In the genomic region with DNA sequence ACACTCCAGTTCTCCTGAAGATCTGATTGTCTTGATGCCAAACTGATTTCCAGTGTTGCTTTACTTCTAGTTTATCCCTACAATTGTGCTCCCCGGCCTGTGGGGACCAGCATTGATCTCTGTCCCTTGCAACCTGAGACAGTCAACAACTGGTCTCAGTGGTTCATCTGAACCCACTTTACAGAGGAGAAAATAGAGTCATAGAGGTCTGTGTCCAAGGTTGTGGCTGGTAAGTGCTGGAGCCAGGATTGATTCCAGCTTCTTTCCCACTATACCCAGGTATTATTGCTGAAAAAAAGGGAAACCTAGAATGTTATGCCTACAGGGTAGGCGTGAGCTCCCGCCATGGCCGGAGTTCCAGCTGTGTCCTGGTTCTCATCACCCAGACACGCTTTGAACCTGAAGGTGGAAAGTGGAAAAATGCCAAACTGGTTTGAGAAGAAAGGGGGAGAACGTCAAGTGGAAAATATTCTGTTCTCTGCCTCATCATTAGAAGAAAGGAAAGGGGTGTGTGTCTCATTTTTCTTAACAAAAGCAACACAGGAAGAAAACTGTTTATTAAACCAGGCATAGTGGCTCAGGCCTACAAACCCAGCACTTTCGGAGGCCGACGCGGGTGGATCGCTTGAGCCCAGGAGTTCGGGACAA, we compare ENCODE assay signal across 15 cellular contexts.
A peak's percentile ranks its signal among the peaks of the same experiment; 100 is the strongest.
DNase-seq lines count a peak whose midpoint lies in the region; FAIRE-seq and TF ChIP-seq lines count a peak whose summit lies in the region.
"Had no signal": no experiment of that assay in that cellular context is flagged by ENCODE, and none has a peak within 500 bp of the region (broad histone marks: within the 10 kb centered on the region; RNA-seq: fewer than 3 reads in every experiment).

No MANE protein-coding gene starts in this region.

- peaks cover 30% of the 10 kb centered on the region for H3K4me1 Mint-ChIP-seq in activated CD4-positive, alpha-beta T cell treated with anti-CD3 and anti-CD28 coated beads, Interleukin-2, amount 10 ng/mL, durations not matched to agents 24 days and 14 days
- peaks cover 30% of the 10 kb centered on the region for H3K4me1 Mint-ChIP-seq in activated CD4-positive, alpha-beta memory T cell treated with anti-CD3 and anti-CD28 coated beads, Interleukin-2, amount 10 ng/mL, durations not matched to agents 7 days and 5 days

- BruUV-seq in endothelial cell of umbilical vein (replicated peaks; lab: Mats Ljungman, UMichigan) = no TSS peak

- peaks cover 6% of the 10 kb centered on the region for H3K27me3 Mint-ChIP-seq in activated CD4-positive, alpha-beta T cell treated with anti-CD3 and anti-CD28 coated beads, Interleukin-2, amount 10 ng/mL, durations not matched to agents 24 days and 14 days
- peaks cover 8% of the 10 kb centered on the region for H3K27me3 Mint-ChIP-seq in activated CD4-positive, alpha-beta memory T cell treated with anti-CD3 and anti-CD28 coated beads, Interleukin-2, amount 10 ng/mL, durations not matched to agents 7 days and 5 days

- POLR2A ChIA-PET in activated CD4-positive, alpha-beta memory T cell treated with anti-CD3 and anti-CD28 coated beads, Interleukin-2, amount 10 ng/mL, durations not matched to agents 7 days and 5 days (lab: Charles Lee) = interaction anchor here (1.2 to 1.8 kb wide), 3 partner anchors 65 to 83 kb away, joined by 3 to 5 read pairs (median 3); no protein-coding TSS in a partner anchor
- POLR2A ChIA-PET in endothelial cell of umbilical vein (lab: Charles Lee) = no interaction called here
- POLR2A ChIA-PET in RWPE1 (lab: Yijun Ruan, JAX; ENCODE audit: low non-redundant PET) = no interaction called here

- H4K20me1 ChIP-seq in endothelial cell of umbilical vein (replicated peaks; ENCODE audit: control insufficient read depth, extremely low read depth, insufficient read depth, low read length) = no peaks in the 10 kb centered on the region

- intact Hi-C loops in activated CD4-positive, alpha-beta T cell treated with anti-CD3 and anti-CD28 coated beads, Interleukin-2, amount 10 ng/mL, durations not matched to agents 24 days and 14 days (cut with micrococcal nuclease) = loop anchor here (1.0 to 5.0 kb wide), 3 partner anchors 29 to 60 kb away; partner anchors contain the start of gene ITPKB
- intact Hi-C loops in endothelial cell of umbilical vein (cut with micrococcal nuclease) = loop anchor here (1.0 kb wide), 1 partner anchor 16 kb away; no protein-coding TSS in a partner anchor

- no peak for DNase-seq in activated CD4-positive, alpha-beta T cell treated with anti-CD3 and anti-CD28 coated beads, Interleukin-2, amount 10 ng/mL, durations not matched to agents 24 days and 14 days
- DNase-seq in activated CD4-positive, alpha-beta T cell treated with anti-CD3 and anti-CD28 coated beads, Interleukin-2, amount 50 U/mL, for 1 hour = no peak
- no peak for DNase-seq in activated CD4-positive, alpha-beta memory T cell treated with anti-CD3 and anti-CD28 coated beads, Interleukin-2, amount 10 ng/mL, durations not matched to agents 7 days and 5 days
- DNase-seq in endothelial cell of umbilical vein (ENCODE audit: low read depth, low spot score) (peak; percentile 65), NCI-H2196 treated with DMSO at 0.1 percent for 48 hours (lab: John Stamatoyannopoulos, UW; ENCODE audit: unreplicated experiment) (no peak), NCI-H187 (lab: John Stamatoyannopoulos, UW) (no peak), RWPE1 (ENCODE audit: low spot score) (no peak)
- DNase-seq: islet precursor cell, right lobe of liver, SK-N-SH, tibial artery, WERI-Rb-1 had no signal

- H3K36me3 ChIP-seq in endothelial cell of umbilical vein (ENCODE audit: control insufficient read depth in 2 of 2, extremely low read depth in 1 of 2, insufficient read depth in 2 of 2, low read length in 2 of 2) = no peaks in the 10 kb centered on the region
- H3K36me3 ChIP-seq: right lobe of liver, tibial artery, WERI-Rb-1 had no signal

- no peaks in the 10 kb centered on the region for H3K27me3 ChIP-seq in endothelial cell of umbilical vein (ENCODE audit: control insufficient read depth in 2 of 2, insufficient read depth in 2 of 2, low read length in 2 of 2)
- H3K27me3 ChIP-seq: right lobe of liver had no signal

- no peaks in the 10 kb centered on the region for H3K9me1 ChIP-seq in endothelial cell of umbilical vein (replicated peaks; ENCODE audit: control insufficient read depth, extremely low read depth, insufficient read depth, low read length)

- no peaks in the 10 kb centered on the region for H3K36me3 Mint-ChIP-seq in activated CD4-positive, alpha-beta T cell treated with anti-CD3 and anti-CD28 coated beads, Interleukin-2, amount 10 ng/mL, durations not matched to agents 24 days and 14 days (ENCODE audit: low read depth)
- peaks cover 3% of the 10 kb centered on the region for H3K36me3 Mint-ChIP-seq in activated CD4-positive, alpha-beta memory T cell treated with anti-CD3 and anti-CD28 coated beads, Interleukin-2, amount 10 ng/mL, durations not matched to agents 7 days and 5 days (ENCODE audit: low read depth)

- peak overlapping the region; percentile 94 for H3K27ac Mint-ChIP-seq in activated CD4-positive, alpha-beta T cell treated with anti-CD3 and anti-CD28 coated beads, Interleukin-2, amount 10 ng/mL, durations not matched to agents 24 days and 14 days
- peak overlapping the region; percentile 83 for H3K27ac Mint-ChIP-seq in activated CD4-positive, alpha-beta memory T cell treated with anti-CD3 and anti-CD28 coated beads, Interleukin-2, amount 10 ng/mL, durations not matched to agents 7 days and 5 days

- H2AFZ ChIP-seq in endothelial cell of umbilical vein (ENCODE audit: low read depth, low read length) = peak overlapping the region; percentile 44

- no peak overlapping the region for H3K9ac ChIP-seq in endothelial cell of umbilical vein (replicated peaks; ENCODE audit: extremely low read depth, insufficient read depth, low read length)
- H3K9ac ChIP-seq: SK-N-SH had no signal

- dilution Hi-C loops in endothelial cell of umbilical vein (cut with MboI; ENCODE audit: extremely low pct_ligation_motif_present, low sequenced_read_pairs) = no loop called here

- H3K4me3 ChIP-seq in endothelial cell of umbilical vein (replicated peaks in 1 of 3; ENCODE audit: insufficient read depth in 1 of 3, low read depth in 1 of 3, low read length in 3 of 3) (no peak overlapping the region), skin epidermis (no peak overlapping the region)
- H3K4me3 ChIP-seq: right lobe of liver, tibial artery had no signal

- TF ChIP-seq CTCF in endothelial cell of umbilical vein (IDR thresholded peaks at IDR 0.05; ENCODE audit: extremely low read depth in 1 of 2, insufficient read depth in 1 of 2, low read depth in 1 of 2, low read length in 2 of 2) = no peak
- no peak for TF ChIP-seq CTCF in RWPE1 (conservative IDR thresholded peaks at IDR 0.05; ENCODE audit: low read depth)

- H3K79me2 ChIP-seq in endothelial cell of umbilical vein (ENCODE audit: control insufficient read depth, insufficient read depth, low read length) = no peaks in the 10 kb centered on the region

- no peak for TF ChIP-seq POLR2A in endothelial cell of umbilical vein (IDR thresholded peaks at IDR 0.05; ENCODE audit: low read depth, low read length)

- H3K4me1 ChIP-seq in endothelial cell of umbilical vein (ENCODE audit: control insufficient read depth, extremely low read depth, insufficient read depth, low read length) = peaks cover 8% of the 10 kb centered on the region
- H3K4me1 ChIP-seq: right lobe of liver, tibial artery had no signal

- H3K4me2 ChIP-seq in endothelial cell of umbilical vein (ENCODE audit: insufficient read depth, low read length) = no peak overlapping the region
- H3K4me2 ChIP-seq: SK-N-SH had no signal

- no peaks in the 10 kb centered on the region for H3K9me3 ChIP-seq in endothelial cell of umbilical vein (replicated peaks; ENCODE audit: control insufficient read depth, insufficient read depth, low read length)
- H3K9me3 ChIP-seq: right lobe of liver, SK-N-SH, tibial artery had no signal

- H3K27ac ChIP-seq in endothelial cell of umbilical vein (ENCODE audit: insufficient read depth, low read depth, low read length) (no peak overlapping the region), skin epidermis (peak overlapping the region in 14 of 21 experiments; percentile 1 to 79 (median 50)), RWPE1 (no peak overlapping the region)
- H3K27ac ChIP-seq: right lobe of liver, tibial artery, WERI-Rb-1 had no signal

- FAIRE-seq in endothelial cell of umbilical vein (lab: Jason Lieb, UNC) = peak; percentile 40
- FAIRE-seq: D721Med had no signal

- CTCF ChIA-PET in activated CD4-positive, alpha-beta memory T cell treated with anti-CD3 and anti-CD28 coated beads, Interleukin-2, amount 10 ng/mL, durations not matched to agents 7 days and 5 days (lab: Charles Lee) = interaction anchor here (0.7 to 2.4 kb wide), 4 partner anchors 88 to 184 kb away, joined by 3 to 8 read pairs (median 4); no protein-coding TSS in a partner anchor
- CTCF ChIA-PET in endothelial cell of umbilical vein (lab: Charles Lee) (interaction anchor here (0.6 to 2.0 kb wide), 5 partner anchors 15 to 648 kb away, joined by 3 to 7 read pairs (median 4); no protein-coding TSS in a partner anchor), RWPE1 (lab: Yijun Ruan, JAX) (interaction anchor here (0.8 kb wide), 1 partner anchor 15 kb away, joined by 3 read pairs; no protein-coding TSS in a partner anchor)

- H3K9me3 Mint-ChIP-seq in activated CD4-positive, alpha-beta T cell treated with anti-CD3 and anti-CD28 coated beads, Interleukin-2, amount 10 ng/mL, durations not matched to agents 24 days and 14 days = no peaks in the 10 kb centered on the region
- no peaks in the 10 kb centered on the region for H3K9me3 Mint-ChIP-seq in activated CD4-positive, alpha-beta memory T cell treated with anti-CD3 and anti-CD28 coated beads, Interleukin-2, amount 10 ng/mL, durations not matched to agents 7 days and 5 days
- H3K9me3 Mint-ChIP-seq: nephron had no signal

- H3K4me3 Mint-ChIP-seq in activated CD4-positive, alpha-beta T cell treated with anti-CD3 and anti-CD28 coated beads, Interleukin-2, amount 10 ng/mL, durations not matched to agents 24 days and 14 days = peak overlapping the region; percentile 69
- H3K4me3 Mint-ChIP-seq in activated CD4-positive, alpha-beta memory T cell treated with anti-CD3 and anti-CD28 coated beads, Interleukin-2, amount 10 ng/mL, durations not matched to agents 7 days and 5 days = no peak overlapping the region
- H3K4me3 Mint-ChIP-seq: nephron had no signal

TF ChIP-seq in endothelial cell of umbilical vein, 7 proteins besides CTCF, POLR2A, EP300 and RAD21:
- TF ChIP-seq GATA2 (IDR thresholded peaks at IDR 0.05; ENCODE audit: insufficient read depth, insufficient read length, low read depth, low read length) (no peak), JUN (IDR thresholded peaks at IDR 0.05; ENCODE audit: borderline replicate concordance, insufficient read depth, insufficient read length, low read depth) (peak; percentile 12), EZH2 (IDR thresholded peaks at IDR 0.05; ENCODE audit: borderline replicate concordance, low read depth, low read length, severe bottlenecking) (no peak), MYC (IDR thresholded peaks at IDR 0.05; ENCODE audit: low read depth, low read length) (no peak)
- TF ChIP-seq, protein P1, sequence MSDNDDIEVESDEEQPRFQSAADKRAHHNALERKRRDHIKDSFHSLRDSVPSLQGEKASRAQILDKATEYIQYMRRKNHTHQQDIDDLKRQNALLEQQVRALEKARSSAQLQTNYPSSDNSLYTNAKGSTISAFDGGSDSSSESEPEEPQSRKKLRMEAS (IDR thresholded peaks at IDR 0.05; ENCODE audit: insufficient read depth, insufficient read length) = no peak
TF ChIP-seq in endothelial cell of umbilical vein: peak in this region for 1.

Comparison
In these comparisons a context has a peak if more than half of its experiments do, and no peak if none do; other contexts are left out.
1. H3K27ac ChIP-seq: peak in skin epidermis (14 of 21); none in endothelial cell of umbilical vein (single experiment) and RWPE1 (single experiment).